ENCODE assay signal across 36 cellular contexts in genomic region chr11:69734841-69735240, GRCh38. TPM values are rescaled to one million over a fixed set of nuclear protein-coding genes. Genes with fewer than 3 reads are reported as not detected.
"Had no signal": no experiment of that assay in that cellular context is flagged by ENCODE, and none has a peak within 500 bp of the region (broad histone marks: within the 10 kb centered on the region; RNA-seq: fewer than 3 reads in every experiment).

No MANE protein-coding gene starts in this region.

- H3K27me3 ChIP-seq: ovary, thyroid gland, tibial nerve, upper lobe of right lung, uterus had no signal

- H3K9me3 ChIP-seq: neutrophil, thyroid gland, upper lobe of right lung, uterus had no signal

- H3K4me1 ChIP-seq: parathyroid adenoma, psoas muscle, spleen, thyroid gland, tibial nerve, upper lobe of right lung, uterus had no signal

- H3K9ac ChIP-seq: parathyroid adenoma had no signal

- ATAC-seq: naive thymus-derived CD8-positive, alpha-beta T cell; natural killer cell treated with Interleukin-12 subunit alpha and Interleukin-12 subunit beta and Interleukin-15 and Interleukin-18, amount 100 ng/mL, for 72 hours; psoas muscle; right cardiac atrium; sciatic nerve; stimulated activated memory B cell treated with anti-CD40 and anti-IgM and Interleukin-4, amounts not matched to agents 10 μg/mL and 1 μg/mL and 100 μg/mL, for 72 hours; stimulated activated naive CD8-positive, alpha-beta T cell treated with anti-CD3 and anti-CD28 coated beads, Interleukin-15, amount 100 ng/mL, for 72 hours; stimulated activated naive CD8-positive, alpha-beta T cell treated with anti-CD3 and anti-CD28 coated beads, Interleukin-15, Interleukin-2, amounts not matched to agents 100 U/mL and 50 U/mL, for 24 hours; upper lobe of right lung had no signal

- H3K79me2 ChIP-seq: parathyroid adenoma had no signal

- H3K4me3 ChIP-seq: ovary, psoas muscle, skin epidermis, smooth muscle cell, spleen, thoracic aorta, thyroid gland, tibial nerve, upper lobe of right lung, uterus had no signal

- H2AFZ ChIP-seq: parathyroid adenoma had no signal

- DNase-seq: naive B cell; naive thymus-derived CD8-positive, alpha-beta T cell; nephron progenitor cell; nucleus accumbens; ovary; posterior cingulate gyrus; psoas muscle; right cardiac atrium; spleen; stimulated activated CD4-positive, alpha-beta T cell treated with anti-CD3 and anti-CD28 coated beads, Interleukin-12 subunit alpha, Interleukin-12 subunit beta, amount 100 ng/mL, for 4 hours; stimulated activated CD4-positive, alpha-beta T cell treated with anti-CD3 and anti-CD28 coated beads, Interleukin-1b, Interleukin-23, amount 100 ng/mL, for 48 hours; stimulated activated CD4-positive, alpha-beta T cell treated with anti-CD3 and anti-CD28 coated beads, Interleukin-4, amount 100 ng/mL, for 1 hour; stimulated activated CD4-positive, alpha-beta T cell treated with anti-CD3 and anti-CD28 coated beads, Interleukin-4, amount 100 ng/mL, for 4 hours; stimulated activated CD8-positive, alpha-beta memory T cell treated with anti-CD3 and anti-CD28 coated beads, Interleukin-4, amount 100 ng/mL, for 48 hours; stimulated activated naive CD4-positive, alpha-beta T cell; stimulated activated naive CD8-positive, alpha-beta T cell treated with anti-CD3 and anti-CD28 coated beads, Interleukin-15, amount 100 ng/mL, for 72 hours; stimulated activated naive CD8-positive, alpha-beta T cell treated with anti-CD3 and anti-CD28 coated beads, Interleukin-15, Interleukin-2, amounts not matched to agents 100 U/mL and 50 U/mL, for 24 hours; substantia nigra; thyroid gland; upper lobe of right lung; uterus had no signal

- H3K36me3 ChIP-seq: neutrophil, ovary, spleen, thoracic aorta, thyroid gland, tibial nerve, upper lobe of right lung, uterus had no signal

- H3K4me2 ChIP-seq: smooth muscle cell had no signal

- H3K27ac ChIP-seq: neutrophil, ovary, parathyroid adenoma, psoas muscle, skin epidermis, spleen, thoracic aorta, thyroid gland, upper lobe of right lung, uterus had no signal

RNA-seq across cellular contexts. Expression of gene FGF19, which starts 31.0 kb away (rescaled TPM):
- total RNA-seq: naive thymus-derived CD8-positive, alpha-beta T cell; natural killer cell treated with Interleukin-12 subunit alpha and Interleukin-12 subunit beta and Interleukin-15 and Interleukin-18, amount 100 ng/mL, for 72 hours; omental fat pad; progenitor cell of endocrine pancreas; psoas muscle; renal cortical epithelial cell; right cardiac atrium; sciatic nerve; smooth muscle cell; spleen; temporal lobe; thoracic aorta; thyroid gland; tibial nerve; upper lobe of right lung; urinary bladder had no signal
- polyA plus RNA-seq: naive thymus-derived CD8-positive, alpha-beta T cell; ovary; psoas muscle; right cardiac atrium; smooth muscle cell; spleen; urinary bladder had no signal

RNA-seq across cellular contexts. Expression of gene FGF4, which starts 40.3 kb away (rescaled TPM):
- total RNA-seq: naive thymus-derived CD8-positive, alpha-beta T cell; natural killer cell treated with Interleukin-12 subunit alpha and Interleukin-12 subunit beta and Interleukin-15 and Interleukin-18, amount 100 ng/mL, for 72 hours; neural crest cell; omental fat pad; ovary; progenitor cell of endocrine pancreas; psoas muscle; renal cortical epithelial cell; right cardiac atrium; smooth muscle cell; spleen; temporal lobe; thoracic aorta; thyroid gland; upper lobe of right lung; urinary bladder; uterus had no signal
- polyA plus RNA-seq: naive thymus-derived CD8-positive, alpha-beta T cell; ovary; psoas muscle; right cardiac atrium; smooth muscle cell; spleen; urinary bladder had no signal
